13 cellular contexts compared by ENCODE assay signal in the genomic region with DNA sequence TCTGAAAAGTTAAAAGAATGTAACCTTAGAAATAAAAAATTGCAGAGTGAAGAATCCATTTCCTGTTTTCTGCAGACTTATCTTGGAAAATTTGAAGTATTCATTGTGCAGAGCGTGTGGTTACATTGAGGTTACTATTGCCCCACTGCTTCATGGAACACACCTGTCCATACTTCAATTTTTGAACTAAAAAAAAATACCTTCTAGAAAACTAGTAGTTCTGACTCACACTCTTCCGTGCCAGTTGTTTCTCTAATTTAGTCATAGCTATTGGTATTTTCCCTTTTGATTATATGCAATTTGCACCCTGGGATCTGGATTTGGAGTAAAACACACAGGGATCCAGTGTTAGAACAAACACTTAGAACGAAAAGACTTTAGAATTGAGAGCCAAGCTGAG.
DNase-seq lines count a peak whose midpoint lies in the region; ATAC-seq, FAIRE-seq and TF ChIP-seq lines count a peak whose summit lies in the region.
"Had no signal": no experiment of that assay in that cellular context is flagged by ENCODE, and none has a peak within 500 bp of the region (broad histone marks: within the 10 kb centered on the region; RNA-seq: fewer than 3 reads in every experiment).

No MANE protein-coding gene starts in this region.

- peak overlapping the region; percentile 83 for H3K27ac Mint-ChIP-seq in activated T-helper 17 cell treated with anti-CD3 and anti-CD28 coated beads, Interleukin-2, amount 50 U/mL, for 72 hours
- peak overlapping the region; percentile 73 to 84 for H3K27ac Mint-ChIP-seq in stimulated activated naive CD8-positive, alpha-beta T cell treated with anti-CD3 and anti-CD28 coated beads, Interleukin-15, amount 100 ng/mL, for 72 hours

- H3K9me3 Mint-ChIP-seq in activated T-helper 17 cell treated with anti-CD3 and anti-CD28 coated beads, Interleukin-2, amount 50 U/mL, for 72 hours: no peaks in the 10 kb centered on the region
- peaks cover 7 to 8% of the 10 kb centered on the region in 2 donors for H3K9me3 Mint-ChIP-seq in stimulated activated naive CD8-positive, alpha-beta T cell treated with anti-CD3 and anti-CD28 coated beads, Interleukin-15, amount 100 ng/mL, for 72 hours

- intact Hi-C loops in sciatic nerve (cut with DNase I): no loop called here

- peaks cover 17% of the 10 kb centered on the region for H3K4me1 Mint-ChIP-seq in activated T-helper 17 cell treated with anti-CD3 and anti-CD28 coated beads, Interleukin-2, amount 50 U/mL, for 72 hours
- peaks cover 68% of the 10 kb centered on the region for H3K4me1 Mint-ChIP-seq in stimulated activated naive CD8-positive, alpha-beta T cell treated with anti-CD3 and anti-CD28 coated beads, Interleukin-15, amount 100 ng/mL, for 72 hours

- peak; percentile 34 for DNase-seq in stimulated activated CD4-positive, alpha-beta T cell treated with anti-CD3 and anti-CD28 coated beads, Interleukin-15, amount 100 ng/mL, for 24 hours
- no peak for DNase-seq in stimulated activated CD4-positive, alpha-beta T cell treated with anti-CD3 and anti-CD28 coated beads, Interleukin-4, amount 100 ng/mL, for 1 hour
- DNase-seq in stimulated activated naive CD8-positive, alpha-beta T cell treated with anti-CD3 and anti-CD28 coated beads, Interleukin-15, amount 100 ng/mL, for 72 hours: peak; percentile 12 to 34
- no peak for DNase-seq in sciatic nerve (ENCODE audit: low spot score)
- no peak for DNase-seq in H54 (ENCODE audit: insufficient read length, low spot score)
- DNase-seq: activated CD4-positive, alpha-beta T cell treated with anti-CD3 and anti-CD28 coated beads, Interleukin-2, amount 50 U/mL, for 4 hours; dermis blood vessel endothelial cell; head of caudate nucleus; KG1; NCI-H446 treated with DMSO at 0.1 percent for 48 hours had no signal

- FAIRE-seq in H54 (lab: Jason Lieb, UNC): no peak

- no peaks in the 10 kb centered on the region for H3K27me3 Mint-ChIP-seq in activated T-helper 17 cell treated with anti-CD3 and anti-CD28 coated beads, Interleukin-2, amount 50 U/mL, for 72 hours
- H3K27me3 Mint-ChIP-seq in stimulated activated naive CD8-positive, alpha-beta T cell treated with anti-CD3 and anti-CD28 coated beads, Interleukin-15, amount 100 ng/mL, for 72 hours: no peaks in the 10 kb centered on the region

- ATAC-seq in HG02870 (IDR thresholded peaks at IDR 0.05; ENCODE audit: unreplicated experiment) (peak; percentile 88), sciatic nerve (no peak), GM21390 (IDR thresholded peaks at IDR 0.05; ENCODE audit: unreplicated experiment) (no peak)
- ATAC-seq in activated T-helper 17 cell treated with anti-CD3 and anti-CD28 coated beads, Interleukin-2, amount 50 U/mL, for 72 hours (replicated peaks): peak; percentile 91
- ATAC-seq in stimulated activated naive CD8-positive, alpha-beta T cell treated with anti-CD3 and anti-CD28 coated beads, Interleukin-15, amount 100 ng/mL, for 72 hours: peak; percentile 96

- H3K36me3 Mint-ChIP-seq in activated T-helper 17 cell treated with anti-CD3 and anti-CD28 coated beads, Interleukin-2, amount 50 U/mL, for 72 hours (ENCODE audit: low read depth): peaks cover 7% of the 10 kb centered on the region

- no peak for TF ChIP-seq POLR2A in H54 (IDR thresholded peaks at IDR 0.05; ENCODE audit: low read depth, low read length)

- peak overlapping the region; percentile 39 for H3K4me3 Mint-ChIP-seq in activated T-helper 17 cell treated with anti-CD3 and anti-CD28 coated beads, Interleukin-2, amount 50 U/mL, for 72 hours
- peak overlapping the region; percentile 56 to 61 for H3K4me3 Mint-ChIP-seq in stimulated activated naive CD8-positive, alpha-beta T cell treated with anti-CD3 and anti-CD28 coated beads, Interleukin-15, amount 100 ng/mL, for 72 hours

Comparison
In these comparisons a context has a peak if more than half of its experiments do, and no peak if none do; other contexts are left out.
1. DNase-seq: peak in stimulated activated CD4-positive, alpha-beta T cell treated with anti-CD3 and anti-CD28 coated beads, Interleukin-15, amount 100 ng/mL, for 24 hours (single experiment) and stimulated activated naive CD8-positive, alpha-beta T cell treated with anti-CD3 and anti-CD28 coated beads, Interleukin-15, amount 100 ng/mL, for 72 hours (2 of 2); none in stimulated activated CD4-positive, alpha-beta T cell treated with anti-CD3 and anti-CD28 coated beads, Interleukin-4, amount 100 ng/mL, for 1 hour (single experiment), sciatic nerve (single experiment) and H54 (single experiment).
2. ATAC-seq: peak in HG02870 (single experiment), activated T-helper 17 cell treated with anti-CD3 and anti-CD28 coated beads, Interleukin-2, amount 50 U/mL, for 72 hours (single experiment) and stimulated activated naive CD8-positive, alpha-beta T cell treated with anti-CD3 and anti-CD28 coated beads, Interleukin-15, amount 100 ng/mL, for 72 hours (single experiment); none in sciatic nerve (single experiment) and GM21390 (single experiment).